22 cellular contexts compared by ENCODE assay signal in the genomic region with DNA sequence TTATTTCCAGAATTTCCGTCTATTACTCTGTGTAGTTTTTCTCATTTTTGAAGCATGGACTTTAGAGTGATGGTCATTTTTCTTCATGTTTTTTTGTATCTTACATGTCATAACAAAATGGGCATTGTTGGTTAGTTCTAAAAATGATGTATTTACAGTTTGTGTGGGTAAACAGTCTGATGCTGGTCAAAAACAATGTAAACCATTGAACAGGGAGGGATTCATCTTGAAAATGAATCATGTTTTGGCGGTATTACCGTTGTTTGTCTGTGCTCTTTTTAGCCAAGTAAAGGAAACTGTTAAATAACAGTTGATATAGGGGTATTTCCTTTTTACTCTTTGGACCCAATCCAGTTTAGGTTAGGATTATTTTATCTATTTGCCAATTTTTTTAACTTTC.
"Had no signal": no experiment of that assay in that cellular context is flagged by ENCODE, and none has a peak within 500 bp of the region (broad histone marks: within the 10 kb centered on the region; RNA-seq: fewer than 3 reads in every experiment).

No MANE protein-coding gene starts in this region.

- DNase-seq: cortex of kidney; effector memory CD8-positive, alpha-beta T cell; foreskin keratinocyte; glutamatergic neuron; heart right ventricle; hippocampal formation; left cardiac atrium; left lung; mammary epithelial cell; mesendoderm; naive thymus-derived CD8-positive, alpha-beta T cell; nephron progenitor cell; nucleus accumbens; psoas muscle; right cardiac atrium; sigmoid colon; stimulated activated CD4-positive, alpha-beta T cell treated with anti-CD3 and anti-CD28 coated beads, Interleukin-2, amount 100 ng/mL, for 24 hours; stimulated activated CD4-positive, alpha-beta T cell treated with anti-CD3 and anti-CD28 coated beads, Interleukin-4, amount 100 ng/mL, for 24 hours; stimulated activated naive CD4-positive, alpha-beta T cell treated with Interleukin-2 at 50 U/mL for 16 hours; stomach; thyroid gland had no signal

- H3K9me3 ChIP-seq: heart right ventricle, left lung, psoas muscle, sigmoid colon, stomach, thyroid gland had no signal

- H3K4me1 ChIP-seq: foreskin keratinocyte, heart right ventricle, left lung, psoas muscle, sigmoid colon, stomach, thyroid gland had no signal

- H3K27ac ChIP-seq: foreskin keratinocyte, heart right ventricle, left lung, psoas muscle, sigmoid colon, stomach, thyroid gland had no signal

- H3K36me3 ChIP-seq: heart right ventricle, left lung, sigmoid colon, thyroid gland had no signal

- H3K4me3 ChIP-seq: heart right ventricle, left lung, psoas muscle, sigmoid colon, stomach, thyroid gland had no signal

- H3K27me3 ChIP-seq: foreskin keratinocyte, heart right ventricle, left lung, sigmoid colon, stomach, thyroid gland had no signal

- ATAC-seq: effector memory CD8-positive, alpha-beta T cell; foreskin keratinocyte; heart right ventricle; left cardiac atrium; left lung; naive thymus-derived CD8-positive, alpha-beta T cell; psoas muscle; right cardiac atrium; stimulated activated effector memory CD8-positive, alpha-beta T cell treated with anti-CD3 and anti-CD28 coated beads, Interleukin-12 subunit alpha, Interleukin-12 subunit beta, amount 100 ng/mL, for 72 hours had no signal
